In the genomic region with DNA sequence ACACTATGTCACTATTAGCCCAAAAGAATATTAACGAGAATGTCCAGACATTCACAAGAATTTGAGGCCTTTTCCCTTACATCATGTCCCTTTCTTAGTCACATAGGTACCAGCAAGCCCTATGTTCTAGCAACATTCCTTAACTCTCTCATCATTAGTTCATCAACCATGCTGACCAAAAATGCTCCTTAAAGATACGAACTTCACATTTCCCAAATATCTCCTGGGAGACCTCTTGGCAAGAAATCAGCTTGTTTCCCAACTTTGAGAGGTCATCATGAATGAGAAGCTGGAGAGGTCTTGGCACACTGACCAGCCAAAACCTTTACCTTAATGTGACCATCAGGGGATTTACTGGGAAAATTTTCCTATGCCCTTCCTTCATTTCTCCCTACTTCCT, we compare ENCODE assay signal across 23 cellular contexts. TPM values are rescaled to one million over a fixed set of nuclear protein-coding genes. Genes with fewer than 3 reads are reported as not detected.
DNase-seq lines count a peak whose midpoint lies in the region; ATAC-seq and TF ChIP-seq lines count a peak whose summit lies in the region.
"Had no signal": no experiment of that assay in that cellular context is flagged by ENCODE, and none has a peak within 500 bp of the region (broad histone marks: within the 10 kb centered on the region; RNA-seq: fewer than 3 reads in every experiment).

No MANE protein-coding gene starts in this region.

- no peaks in the 10 kb centered on the region; the same call in 1 of the 2 replicates for H4K20me1 ChIP-seq in IMR-90 (ENCODE audit: insufficient read depth, low read length)
- H4K20me1 ChIP-seq in osteoblast (ENCODE audit: insufficient read depth, low read length), result no peaks in the 10 kb centered on the region
- H4K20me1 ChIP-seq: BLaER1 treated with 17β-estradiol and CSF1 and Interleukin-3, amounts not matched to agents 10 nM and 100 nM had no signal

- no peak overlapping the region for H3K4ac ChIP-seq in IMR-90 (ENCODE audit: low read depth, low read length)

- BruUV-seq in IMR-90 (replicated peaks; lab: Mats Ljungman, UMichigan), result no TSS peak

- no peak overlapping the region for H2BK15ac ChIP-seq in IMR-90 (ENCODE audit: low read depth, low read length)

- ATAC-seq in IMR-90 (ENCODE audit: low read depth) (no peak), GM19328 (IDR thresholded peaks at IDR 0.05; ENCODE audit: unreplicated experiment) (no peak)
- no peak for ATAC-seq in activated naive CD8-positive, alpha-beta T cell treated with anti-CD3 and anti-CD28 coated beads, Interleukin-2, amount 50 U/mL, for 24 hours
- ATAC-seq: foreskin keratinocyte, left lobe of liver, Right ventricle myocardium inferior had no signal

- H3K27ac Mint-ChIP-seq in activated naive CD8-positive, alpha-beta T cell treated with anti-CD3 and anti-CD28 coated beads, Interleukin-2, amount 50 U/mL, for 24 hours, result no peak overlapping the region
- H3K27ac Mint-ChIP-seq: T-helper 1 cell treated with Interleukin-12 subunit alpha and Interleukin-12 subunit beta and Interleukin-4 antibody, amounts not matched to agents 30 μg/mL and 1 μg/mL, for 36 hours had no signal

- no peak overlapping the region for H3K9ac ChIP-seq in IMR-90 (ENCODE audit: low read depth, low read length)
- H3K9ac ChIP-seq: BLaER1 treated with 17β-estradiol and CSF1 and Interleukin-3, amounts not matched to agents 10 nM and 100 nM had no signal

- H3K27ac ChIP-seq in IMR-90 (ENCODE audit: insufficient read depth, low read length) (no peak overlapping the region), osteoblast (ENCODE audit: low read depth, low read length) (no peak overlapping the region)
- H3K27ac ChIP-seq: adrenal gland; BLaER1 treated with 17β-estradiol and CSF1 and Interleukin-3, amounts not matched to agents 10 nM and 100 nM; foreskin keratinocyte; ovary had no signal

- no peak for TF ChIP-seq RAD21 in IMR-90 (IDR thresholded peaks at IDR 0.05; ENCODE audit: low read length)

- H4K91ac ChIP-seq in IMR-90 (ENCODE audit: insufficient read depth, low read depth, low read length), result no peak overlapping the region

- no peak overlapping the region for H2BK120ac ChIP-seq in IMR-90 (ENCODE audit: low read depth, low read length)

- peaks cover 2% of the 10 kb centered on the region; the same call in 1 of the 2 replicates for H3K36me3 ChIP-seq in BJ (ENCODE audit: control insufficient read depth, insufficient read depth, low read length)
- peaks cover 15% of the 10 kb centered on the region; the same call in 1 of the 2 replicates for H3K36me3 ChIP-seq in IMR-90 (ENCODE audit: control insufficient read depth, insufficient read depth, low read length)
- H3K36me3 ChIP-seq in osteoblast (ENCODE audit: insufficient read depth, low read length), result no peaks in the 10 kb centered on the region
- H3K36me3 ChIP-seq: adrenal gland; BLaER1 treated with 17β-estradiol and CSF1 and Interleukin-3, amounts not matched to agents 10 nM and 100 nM; ovary had no signal

- H3K27me3 Mint-ChIP-seq in activated naive CD8-positive, alpha-beta T cell treated with anti-CD3 and anti-CD28 coated beads, Interleukin-2, amount 50 U/mL, for 24 hours, result no peaks in the 10 kb centered on the region

- H2BK5ac ChIP-seq in IMR-90 (ENCODE audit: low read depth, low read length, poor library complexity, severe bottlenecking), result no peak overlapping the region

- H3K4me1 ChIP-seq in IMR-90 (ENCODE audit: control insufficient read depth, insufficient read depth, low read length) (peaks cover 4% of the 10 kb centered on the region), osteoblast (ENCODE audit: insufficient read depth, low read length) (peaks cover 9% of the 10 kb centered on the region)
- H3K4me1 ChIP-seq: foreskin keratinocyte had no signal

- H3K23ac ChIP-seq in IMR-90 (ENCODE audit: low read depth, low read length), result no peak overlapping the region

- no peak overlapping the region for H4K5ac ChIP-seq in IMR-90 (ENCODE audit: low read depth, low read length)

- H3K4me3 Mint-ChIP-seq in activated naive CD8-positive, alpha-beta T cell treated with anti-CD3 and anti-CD28 coated beads, Interleukin-2, amount 50 U/mL, for 24 hours, result no peak overlapping the region
- H3K4me3 Mint-ChIP-seq: T-helper 1 cell treated with Interleukin-12 subunit alpha and Interleukin-12 subunit beta and Interleukin-4 antibody, amounts not matched to agents 30 μg/mL and 1 μg/mL, for 36 hours had no signal

- H3K9me3 ChIP-seq in IMR-90 (ENCODE audit: control insufficient read depth, insufficient read depth, low read length), result no peaks in the 10 kb centered on the region
- no peaks in the 10 kb centered on the region for H3K9me3 ChIP-seq in osteoblast (ENCODE audit: low read depth, low read length)
- H3K9me3 ChIP-seq: adrenal gland; BLaER1 treated with 17β-estradiol and CSF1 and Interleukin-3, amounts not matched to agents 10 nM and 100 nM; ovary had no signal

- H3K9me1 ChIP-seq in IMR-90 (ENCODE audit: insufficient read depth, low read length), result peaks cover 4% of the 10 kb centered on the region

- no peak overlapping the region for H2AK5ac ChIP-seq in IMR-90 (ENCODE audit: low read depth, low read length)

- H4K8ac ChIP-seq in IMR-90 (ENCODE audit: low read depth in 2 of 2, low read length in 2 of 2), result no peak overlapping the region

- POLR2A ChIA-PET in BJ (lab: Charles Lee), result interaction anchor here (1.0 kb wide), 1 partner anchor 11 kb away, joined by 5 read pairs; a partner anchor contains a TSS
- POLR2A ChIA-PET in IMR-90 (lab: Charles Lee; ENCODE audit: unreplicated experiment), result interaction anchor here (0.5 to 0.7 kb wide), 2 partner anchors 10 to 251 kb away, joined by 3 to 4 read pairs; a partner anchor contains a TSS

- H3K4me2 ChIP-seq in IMR-90 (ENCODE audit: low read depth, low read length) (no peak overlapping the region), osteoblast (ENCODE audit: insufficient read depth, low read length) (no peak overlapping the region)
- H3K4me2 ChIP-seq: BLaER1 treated with 17β-estradiol and CSF1 and Interleukin-3, amounts not matched to agents 10 nM and 100 nM had no signal

- H2AK9ac ChIP-seq in IMR-90 (replicated peaks; ENCODE audit: low read depth, low read length, poor library complexity), result no peak overlapping the region

- dilution Hi-C loops in IMR-90 (cut with HindIII; ENCODE audit: low sequenced_read_pairs, unreplicated experiment), result no loop called here

- in situ Hi-C loops in IMR-90 (cut with MboI; ENCODE audit: low sequenced_read_pairs), result no loop called here

- no peak overlapping the region for H3K56ac ChIP-seq in IMR-90 (ENCODE audit: extremely low read depth, insufficient read depth, low read length)

- no peak overlapping the region for H3K14ac ChIP-seq in IMR-90 (replicated peaks; ENCODE audit: low read depth, low read length)

- H2BK20ac ChIP-seq in IMR-90 (ENCODE audit: low read depth, low read length), result no peak overlapping the region

- H3K9me3 Mint-ChIP-seq in activated naive CD8-positive, alpha-beta T cell treated with anti-CD3 and anti-CD28 coated beads, Interleukin-2, amount 50 U/mL, for 24 hours, result no peaks in the 10 kb centered on the region
- H3K9me3 Mint-ChIP-seq: T-helper 1 cell treated with Interleukin-12 subunit alpha and Interleukin-12 subunit beta and Interleukin-4 antibody, amounts not matched to agents 30 μg/mL and 1 μg/mL, for 36 hours had no signal

- H3K79me2 ChIP-seq in osteoblast (ENCODE audit: insufficient read depth, low read length), result no peaks in the 10 kb centered on the region

- peaks cover 0 to 19% of the 10 kb centered on the region in 2 experiments; a peak in 2 of 4 replicates for H3K79me1 ChIP-seq in IMR-90 (ENCODE audit: low read depth in 1 of 2, low read length in 2 of 2)

- H3K4me3 ChIP-seq in BJ (ENCODE audit: low read depth, low read length), result no peak overlapping the region
- H3K4me3 ChIP-seq in IMR-90 (ENCODE audit: insufficient read depth, low read depth, low read length), result no peak overlapping the region
- no peak overlapping the region for H3K4me3 ChIP-seq in fibroblast of mammary gland (ENCODE audit: control insufficient read depth, low read depth, low read length)
- no peak overlapping the region for H3K4me3 ChIP-seq in osteoblast (ENCODE audit: insufficient read depth, low read length)
- H3K4me3 ChIP-seq: adrenal gland; BLaER1 treated with 17β-estradiol and CSF1 and Interleukin-3, amounts not matched to agents 10 nM and 100 nM; ovary had no signal

- intact Hi-C loops in IMR-90 (cut with micrococcal nuclease), result no loop called here

- H3K27me3 ChIP-seq in BJ (ENCODE audit: control insufficient read depth, insufficient read depth, low read length), result no peaks in the 10 kb centered on the region
- H3K27me3 ChIP-seq in IMR-90 (ENCODE audit: control insufficient read depth, insufficient read depth, low read length), result no peaks in the 10 kb centered on the region
- no peaks in the 10 kb centered on the region for H3K27me3 ChIP-seq in osteoblast (ENCODE audit: insufficient read depth, low read length)
- H3K27me3 ChIP-seq: adrenal gland; BLaER1 treated with 17β-estradiol and CSF1 and Interleukin-3, amounts not matched to agents 10 nM and 100 nM; ovary had no signal

- TF ChIP-seq CTCF in BJ (IDR thresholded peaks at IDR 0.05; ENCODE audit: insufficient read depth, low read depth, low read length), result no peak
- no peak for TF ChIP-seq CTCF in IMR-90 (conservative IDR thresholded peaks at IDR 0.05; ENCODE audit: low read depth, low read length)
- TF ChIP-seq CTCF in fibroblast of mammary gland (conservative IDR thresholded peaks at IDR 0.05; ENCODE audit: control insufficient read depth, insufficient read depth, low read depth, low read length), result no peak
- no peak for TF ChIP-seq CTCF in osteoblast (IDR thresholded peaks at IDR 0.05; ENCODE audit: extremely low read depth, low read depth, low read length)

- 70% methylated on average over 1 of the region's 2 CpGs; no CpG with 5 or more reads in 1 of the 2 experiments for WGBS in IMR-90 (ENCODE audit: extremely low coverage in 2 of 2, insufficient read length in 1 of 2), 2 experiments

- no peak overlapping the region for H3K18ac ChIP-seq in IMR-90 (ENCODE audit: low read depth, low read length)

- no peaks in the 10 kb centered on the region for H3K36me3 Mint-ChIP-seq in activated naive CD8-positive, alpha-beta T cell treated with anti-CD3 and anti-CD28 coated beads, Interleukin-2, amount 50 U/mL, for 24 hours (ENCODE audit: low read depth)

- CTCF ChIA-PET in BJ (lab: Yijun Ruan, JAX) (interaction anchor here (1.5 kb wide), 1 partner anchor 44 kb away, joined by 3 read pairs; a partner anchor contains a TSS), IMR-90 (lab: Yijun Ruan, JAX) (no interaction called here)

- no peak for TF ChIP-seq POLR2A in IMR-90 (IDR thresholded peaks at IDR 0.05; ENCODE audit: low read depth, low read length)

- DNase-seq in BJ (ENCODE audit: low read depth) (peak; percentile 53), IMR-90 (peak; percentile 57), fibroblast of mammary gland (ENCODE audit: low read depth) (peak; percentile 90), osteoblast (ENCODE audit: insufficient read length, low spot score, missing footprints) (peak; percentile 26), RKO (ENCODE audit: low spot score) (no peak)
- DNase-seq in activated T-cell treated with anti-CD3 and anti-CD28 coated beads, Interleukin-2, amount 50 U/mL, for 48 hours, result no peak
- DNase-seq in activated naive CD8-positive, alpha-beta T cell treated with anti-CD3 and anti-CD28 coated beads, Interleukin-2, amount 50 U/mL, for 24 hours, result no peak
- DNase-seq: adrenal gland; DMS153; effector memory CD4-positive, alpha-beta T cell; MM.1S; NCI-H1694; NCI-H446 treated with DMSO at 0.1 percent for 48 hours; ovary; stimulated activated CD4-positive, alpha-beta T cell treated with anti-CD3 and anti-CD28 coated beads, Interleukin-4, amount 100 ng/mL, for 24 hours had no signal

- H3K4me1 Mint-ChIP-seq in activated naive CD8-positive, alpha-beta T cell treated with anti-CD3 and anti-CD28 coated beads, Interleukin-2, amount 50 U/mL, for 24 hours, result peaks cover 6% of the 10 kb centered on the region

- H2AFZ ChIP-seq in IMR-90 (replicated peaks; ENCODE audit: low read length, poor library complexity) (peak overlapping the region; percentile 60), osteoblast (ENCODE audit: low read length) (no peak overlapping the region)

RNA-seq across cellular contexts. Expression of a gene that starts 4.6 kb away (rescaled TPM):
- 4.0 and 7.2 TPM in 2 replicates for polyA plus RNA-seq in BJ (2011; rRNA removed)
- 8.1 and 8.2 TPM in 2 replicates for polyA minus RNA-seq in BJ (2011; rRNA and poly(A)+ RNA removed)
- 2.8 and 2.9 TPM in 2 replicates for total RNA-seq in IMR-90 (2012; rRNA removed)
- polyA plus RNA-seq in IMR-90 (2012; rRNA removed), result 10.1 and 12.6 TPM in 2 replicates
- 3.2 and 7.0 TPM in 2 replicates for polyA plus RNA-seq in IMR-90 (2012; cell fraction: cytosol; rRNA removed)
- polyA plus RNA-seq in IMR-90 (2012; cell fraction: nucleus; rRNA removed; ENCODE audit: low replicate concordance), result 2.7 and 4.5 TPM in 2 replicates
- total RNA-seq in osteoblast, result 2.9 and 3.3 TPM in 2 replicates

RNA-seq across cellular contexts. Expression of a gene that starts 10.4 kb away (rescaled TPM):
- polyA plus RNA-seq in BJ (2011; rRNA removed) (52.3 and 63.3 TPM in 2 replicates), IMR-90 (2012; rRNA removed) (77.5 and 90.6 TPM in 2 replicates)
- polyA minus RNA-seq in BJ (2011; rRNA and poly(A)+ RNA removed), result 43.9 and 77.6 TPM in 2 replicates
- total RNA-seq in IMR-90 (2012; rRNA removed) (68.9 and 109 TPM in 2 replicates), osteoblast (30.4 and 30.9 TPM in 2 replicates)
- 54.6 and 81.9 TPM in 2 replicates for polyA plus RNA-seq in IMR-90 (2012; cell fraction: cytosol; rRNA removed)
- 398 and 437 TPM in 2 replicates for polyA plus RNA-seq in IMR-90 (2012; cell fraction: nucleus; rRNA removed; ENCODE audit: low replicate concordance)

RNA-seq across cellular contexts. Expression of a gene that starts 44.5 kb away (rescaled TPM):
- 105 and 141 TPM in 2 replicates for polyA plus RNA-seq in BJ (2011; rRNA removed)
- 80.1 and 123 TPM in 2 replicates for polyA minus RNA-seq in BJ (2011; rRNA and poly(A)+ RNA removed)
- 26.7 and 31.7 TPM in 2 replicates for total RNA-seq in IMR-90 (2012; rRNA removed)
- 56.6 and 71.8 TPM in 2 replicates for polyA plus RNA-seq in IMR-90 (2012; rRNA removed)
- polyA plus RNA-seq in IMR-90 (2012; cell fraction: cytosol; rRNA removed), result 16.9 and 26.5 TPM in 2 replicates
- polyA plus RNA-seq in IMR-90 (2012; cell fraction: nucleus; rRNA removed; ENCODE audit: low replicate concordance), result 52.6 and 68.4 TPM in 2 replicates
- total RNA-seq in osteoblast, result 37.6 and 46.3 TPM in 2 replicates

RNA-seq across cellular contexts. Expression of a gene that starts 44.8 kb away (rescaled TPM):
- 20.3 and 29.9 TPM in 2 replicates for polyA plus RNA-seq in BJ (2011; rRNA removed)
- polyA minus RNA-seq in BJ (2011; rRNA and poly(A)+ RNA removed), result 11.9 and 14.3 TPM in 2 replicates
- 25.0 and 26.2 TPM in 2 replicates for total RNA-seq in IMR-90 (2012; rRNA removed)
- 13.7 and 17.1 TPM in 2 replicates for polyA plus RNA-seq in IMR-90 (2012; rRNA removed)
- polyA plus RNA-seq in IMR-90 (2012; cell fraction: cytosol; rRNA removed), result 4.8 TPM in 2 replicates
- 4.2 and 20.8 TPM in 2 replicates for polyA plus RNA-seq in IMR-90 (2012; cell fraction: nucleus; rRNA removed; ENCODE audit: low replicate concordance)
- 25.0 and 27.4 TPM in 2 replicates for total RNA-seq in osteoblast

RNA-seq across cellular contexts. Expression of a gene that starts 58.4 kb away (rescaled TPM):
- not detected in 2 replicates for polyA plus RNA-seq in BJ (2011; rRNA removed)
- not detected in 2 replicates for polyA minus RNA-seq in BJ (2011; rRNA and poly(A)+ RNA removed)
- not detected in 2 replicates for total RNA-seq in IMR-90 (2012; rRNA removed)
- not detected in 2 replicates for polyA plus RNA-seq in IMR-90 (2012; rRNA removed)
- polyA plus RNA-seq in IMR-90 (2012; cell fraction: cytosol; rRNA removed), result not detected in 2 replicates
- not detected in 2 replicates for polyA plus RNA-seq in IMR-90 (2012; cell fraction: nucleus; rRNA removed; ENCODE audit: low replicate concordance)
- total RNA-seq in osteoblast, result not detected in 2 replicates
- total RNA-seq: adrenal gland, foreskin keratinocyte, left lobe of liver, ovary, Right ventricle myocardium inferior, skeletal muscle tissue, temporal lobe had no signal
- polyA plus RNA-seq: adrenal gland, foreskin keratinocyte, ovary had no signal

Comparison
In these comparisons a context has a peak if more than half of its experiments do, and no peak if none do; other contexts are left out.
1. DNase-seq: peak in BJ (single experiment), IMR-90 (single experiment), fibroblast of mammary gland (single experiment) and osteoblast (single experiment); none in activated T-cell treated with anti-CD3 and anti-CD28 coated beads, Interleukin-2, amount 50 U/mL, for 48 hours (0 of 2), activated naive CD8-positive, alpha-beta T cell treated with anti-CD3 and anti-CD28 coated beads, Interleukin-2, amount 50 U/mL, for 24 hours (single experiment) and RKO (single experiment).